Comparison of ENCODE assay signal across 12 cellular contexts in the genomic region with DNA sequence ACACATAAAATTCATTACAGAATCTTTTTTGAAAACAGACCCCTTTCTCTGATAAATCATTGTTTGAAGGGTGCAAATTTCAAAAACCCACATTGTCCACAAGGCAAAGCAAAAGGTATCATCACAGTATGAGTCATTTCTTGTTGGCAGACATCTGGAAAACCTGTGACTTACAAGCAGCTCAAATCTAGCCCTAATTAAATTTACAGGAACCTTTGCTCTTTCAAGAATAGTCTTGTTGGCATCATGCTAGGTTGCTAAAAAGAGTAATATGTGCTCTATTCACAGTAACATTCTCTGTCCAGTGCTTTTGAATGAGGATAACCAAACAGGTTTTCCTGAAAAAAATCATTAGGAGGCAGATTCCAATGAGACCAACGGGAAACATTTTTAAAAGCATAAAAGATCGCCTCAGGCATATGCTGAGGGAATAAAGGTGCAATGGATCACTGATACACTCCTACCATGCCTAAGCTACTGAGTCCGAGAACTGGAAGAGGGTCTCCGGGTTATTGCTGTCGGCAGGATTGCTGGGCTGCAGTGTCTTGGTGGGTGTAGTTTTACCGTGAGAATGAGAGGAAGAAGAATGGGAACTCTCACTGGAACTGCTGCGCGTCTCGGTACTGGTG. TPM values are rescaled to one million over a fixed set of nuclear protein-coding genes. Genes with fewer than 3 reads are reported as not detected.
DNase-seq lines count a peak whose midpoint lies in the region; ATAC-seq and TF ChIP-seq lines count a peak whose summit lies in the region.
"Had no signal": no experiment of that assay in that cellular context is flagged by ENCODE, and none has a peak within 500 bp of the region (broad histone marks: within the 10 kb centered on the region; RNA-seq: fewer than 3 reads in every experiment).

No MANE protein-coding gene starts in this region.

- no peak overlapping the region for H3K4me3 ChIP-seq in epithelial cell of esophagus (ENCODE audit: low read length)
- H3K4me3 ChIP-seq in trophoblast cell (ENCODE audit: low read depth, low read length): no peak overlapping the region
- H3K4me3 ChIP-seq: stomach had no signal

- H3K4me2 ChIP-seq in trophoblast cell (ENCODE audit: low read length): no peak overlapping the region

- peak; percentile 10 for TF ChIP-seq CTCF in epithelial cell of esophagus (IDR thresholded peaks at IDR 0.05; ENCODE audit: insufficient read depth, low read depth, low read length, missing control alignments)
- no peak for TF ChIP-seq CTCF in omental fat pad (IDR thresholded peaks at IDR 0.05)

- no peak overlapping the region for H2BK120ac ChIP-seq in trophoblast cell (ENCODE audit: insufficient read depth, low read length, poor library complexity)

- no peaks in the 10 kb centered on the region for H3K9me3 ChIP-seq in trophoblast cell (ENCODE audit: insufficient read depth, low read depth, low read length)
- H3K9me3 ChIP-seq: stomach had no signal

- no peaks in the 10 kb centered on the region for H3K36me3 ChIP-seq in trophoblast cell (ENCODE audit: control insufficient read depth in 1 of 2, insufficient read depth in 2 of 2, low read length in 2 of 2)

- ATAC-seq in omental fat pad (ENCODE audit: low FRiP score) (peak; percentile 66), GM19351 (IDR thresholded peaks at IDR 0.05; ENCODE audit: unreplicated experiment) (no peak), GM21528 (IDR thresholded peaks at IDR 0.05; ENCODE audit: low FRiP score, unreplicated experiment) (no peak)

- H3K4me1 ChIP-seq in trophoblast cell (ENCODE audit: control insufficient read depth in 1 of 2, insufficient read depth in 2 of 2, low read length in 2 of 2): no peaks in the 10 kb centered on the region

- H3K23ac ChIP-seq in trophoblast cell (ENCODE audit: low read length): no peak overlapping the region

- no peaks in the 10 kb centered on the region for H3K79me2 ChIP-seq in trophoblast cell (ENCODE audit: control insufficient read depth, insufficient read depth, low read length, poor library complexity)

- no peaks in the 10 kb centered on the region for H3K27me3 ChIP-seq in trophoblast cell (ENCODE audit: insufficient read depth, low read length)
- H3K27me3 ChIP-seq: stomach had no signal

- no peak overlapping the region for H2AK5ac ChIP-seq in trophoblast cell (ENCODE audit: low read length)

- no peak overlapping the region for H2BK12ac ChIP-seq in trophoblast cell (ENCODE audit: low read length)

- H3K27ac ChIP-seq in trophoblast cell (ENCODE audit: low read depth, low read length): no peak overlapping the region
- H3K27ac ChIP-seq: stomach had no signal

- no peak overlapping the region for H3K18ac ChIP-seq in trophoblast cell (ENCODE audit: low read length)

- H2BK5ac ChIP-seq in trophoblast cell (ENCODE audit: low read depth, low read length, poor library complexity): no peak overlapping the region

- WGBS in trophoblast cell (ENCODE audit: extremely low coverage, insufficient coverage, insufficient read length): no CpG with 5 or more reads among the region's 9 CpGs

- no peak overlapping the region for H4K12ac ChIP-seq in trophoblast cell (ENCODE audit: low read depth, low read length)

- H3K14ac ChIP-seq in trophoblast cell (ENCODE audit: low read length): no peak overlapping the region

- no peak overlapping the region for H3K4ac ChIP-seq in trophoblast cell (ENCODE audit: low read depth, low read length)

- H4K91ac ChIP-seq in trophoblast cell (ENCODE audit: low read depth, low read length): no peak overlapping the region

- no peak overlapping the region for H2AFZ ChIP-seq in trophoblast cell (ENCODE audit: insufficient read depth, low read length, poor library complexity)

- H3K79me1 ChIP-seq in trophoblast cell (ENCODE audit: low read length): no peaks in the 10 kb centered on the region

- peak; percentile 40 for DNase-seq in HCEC 1CT
- DNase-seq in NCI-H2196 treated with DMSO at 0.1 percent for 48 hours (lab: John Stamatoyannopoulos, UW; ENCODE audit: unreplicated experiment): peak; percentile 2
- peak; percentile 87 for DNase-seq in epithelial cell of esophagus (ENCODE audit: low read depth)
- DNase-seq in omental fat pad (ENCODE audit: low spot score): no peak
- no peak for DNase-seq in middle frontal gyrus (ENCODE audit: extremely low spot score, low spot score)
- no peak for DNase-seq in trophoblast cell
- DNase-seq: cortex of kidney; NCI-H1092 treated with DMSO at 0.1 percent for 48 hours; stimulated activated CD4-positive, alpha-beta T cell treated with anti-CD3 and anti-CD28 coated beads, Interleukin-2, amount 100 ng/mL, for 24 hours; stomach had no signal

- no peak overlapping the region for H3K9ac ChIP-seq in trophoblast cell (ENCODE audit: low read length)

- H4K8ac ChIP-seq in trophoblast cell (ENCODE audit: low read depth, low read length): no peak overlapping the region

RNA-seq across cellular contexts. Expression of gene TTC7B, which starts 55.5 kb away (rescaled TPM):
- 10 to 100 TPM; 31.9 to 56.3 (median 38.4) TPM for total RNA-seq in omental fat pad
- 92.4 and 94.7 TPM in 2 replicates for polyA plus RNA-seq in trophoblast cell (2013)

Comparison
In these comparisons a context has a peak if more than half of its experiments do, and no peak if none do; other contexts are left out.
1. DNase-seq: peak in HCEC 1CT (single experiment), NCI-H2196 treated with DMSO at 0.1 percent for 48 hours (single experiment) and epithelial cell of esophagus (single experiment); none in omental fat pad (single experiment), middle frontal gyrus (single experiment) and trophoblast cell (0 of 2).